23 cellular contexts compared by ENCODE assay signal in the genomic region with DNA sequence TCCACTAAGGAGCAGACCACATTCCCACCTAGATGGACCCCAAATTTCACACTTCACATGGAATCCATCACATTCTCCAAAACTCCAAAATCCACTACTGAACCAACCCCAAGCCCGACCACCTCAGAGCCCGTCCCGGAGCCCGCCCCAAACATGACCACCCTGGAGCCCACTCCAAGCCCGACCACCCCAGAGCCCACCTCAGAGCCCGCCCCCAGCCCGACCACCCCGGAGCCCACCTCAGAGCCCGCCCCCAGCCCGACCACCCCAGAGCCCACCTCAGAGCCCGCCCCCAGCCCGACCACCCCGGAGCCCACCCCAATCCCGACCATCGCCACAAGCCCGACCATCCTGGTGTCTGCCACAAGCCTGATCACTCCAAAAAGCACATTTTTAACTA. TPM values are rescaled to one million over a fixed set of nuclear protein-coding genes. Genes with fewer than 3 reads are reported as not detected.
DNase-seq lines count a peak whose midpoint lies in the region; ATAC-seq and TF ChIP-seq lines count a peak whose summit lies in the region.
"Had no signal": no experiment of that assay in that cellular context is flagged by ENCODE, and none has a peak within 500 bp of the region (broad histone marks: within the 10 kb centered on the region; RNA-seq: fewer than 3 reads in every experiment).

No MANE protein-coding gene starts in this region.

- H3K4me1 Mint-ChIP-seq in activated CD4-positive, alpha-beta T cell treated with anti-CD3 and anti-CD28 coated beads for 36 hours, result peaks cover 23% of the 10 kb centered on the region
- peaks cover 11% of the 10 kb centered on the region for H3K4me1 Mint-ChIP-seq in Calu3 (ENCODE audit: low read depth, unreplicated experiment)
- peaks cover 24% of the 10 kb centered on the region for H3K4me1 Mint-ChIP-seq in nephron progenitor cell

- peak overlapping the region; percentile 59 for H3K27ac Mint-ChIP-seq in activated CD4-positive, alpha-beta T cell treated with anti-CD3 and anti-CD28 coated beads for 36 hours
- peak overlapping the region; percentile 80 for H3K27ac Mint-ChIP-seq in Calu3 (ENCODE audit: unreplicated experiment)
- H3K27ac Mint-ChIP-seq in nephron progenitor cell, result peak overlapping the region; percentile 67
- H3K27ac Mint-ChIP-seq: CD8-positive, alpha-beta T cell had no signal

- peaks cover 28% of the 10 kb centered on the region for H3K36me3 ChIP-seq in adipocyte (ENCODE audit: control insufficient read depth, insufficient read depth, low read length, severe bottlenecking)

- no peak for ATAC-seq in activated CD4-positive, alpha-beta T cell treated with anti-CD3 and anti-CD28 coated beads for 36 hours
- no peak for ATAC-seq in GM19467 (IDR thresholded peaks at IDR 0.05; ENCODE audit: unreplicated experiment)
- ATAC-seq: CD8-positive, alpha-beta T cell had no signal

- CTCF ChIA-PET in activated CD4-positive, alpha-beta T cell treated with anti-CD3 and anti-CD28 coated beads for 36 hours (lab: Charles Lee), result interaction anchor here (1.0 kb wide), 1 partner anchor 9 kb away, joined by 3 read pairs; no protein-coding TSS in a partner anchor
- CTCF ChIA-PET in Calu3 (lab: Charles Lee), result interaction anchor here (1.0 kb wide), 2 partner anchors 24 to 34 kb away, joined by 4 to 6 read pairs; a partner anchor contains a TSS

- H3K36me3 Mint-ChIP-seq in activated CD4-positive, alpha-beta T cell treated with anti-CD3 and anti-CD28 coated beads for 36 hours (ENCODE audit: low read depth), result peaks cover 38% of the 10 kb centered on the region
- H3K36me3 Mint-ChIP-seq in Calu3 (ENCODE audit: insufficient read depth, unreplicated experiment), result peaks cover 21% of the 10 kb centered on the region
- peaks cover 26% of the 10 kb centered on the region for H3K36me3 Mint-ChIP-seq in nephron progenitor cell (ENCODE audit: low read depth)

- peaks cover 16% of the 10 kb centered on the region for H3K4me1 ChIP-seq in adipocyte (ENCODE audit: control insufficient read depth, insufficient read depth, low read length)

- peak overlapping the region; percentile 57 for H3K9ac ChIP-seq in adipocyte (ENCODE audit: low read length)

- TF ChIP-seq CTCF in Calu3 (IDR thresholded peaks at IDR 0.05; ENCODE audit: unreplicated experiment) (no peak), nephron progenitor cell (IDR thresholded peaks at IDR 0.05) (no peak)

- POLR2A ChIA-PET in activated CD4-positive, alpha-beta T cell treated with anti-CD3 and anti-CD28 coated beads for 36 hours (lab: Charles Lee), result interaction anchor here (0.6 kb wide), 1 partner anchor 12 kb away, joined by 3 read pairs; no protein-coding TSS in a partner anchor

- H3K9me3 Mint-ChIP-seq in activated CD4-positive, alpha-beta T cell treated with anti-CD3 and anti-CD28 coated beads for 36 hours (ENCODE audit: low read depth), result no peaks in the 10 kb centered on the region
- no peaks in the 10 kb centered on the region for H3K9me3 Mint-ChIP-seq in Calu3 (ENCODE audit: low read depth, unreplicated experiment)
- no peaks in the 10 kb centered on the region for H3K9me3 Mint-ChIP-seq in nephron progenitor cell
- H3K9me3 Mint-ChIP-seq: CD8-positive, alpha-beta T cell; H9; nephron had no signal

- no peak overlapping the region for H3K4me3 ChIP-seq in adipocyte (ENCODE audit: low read length)
- H3K4me3 ChIP-seq: A549, lung, prostate gland, upper lobe of right lung had no signal

- no peaks in the 10 kb centered on the region for H3K27me3 Mint-ChIP-seq in activated CD4-positive, alpha-beta T cell treated with anti-CD3 and anti-CD28 coated beads for 36 hours
- no peaks in the 10 kb centered on the region for H3K27me3 Mint-ChIP-seq in Calu3 (ENCODE audit: unreplicated experiment)
- peaks cover 8% of the 10 kb centered on the region for H3K27me3 Mint-ChIP-seq in nephron progenitor cell (ENCODE audit: low read depth, poor library complexity)

- no peaks in the 10 kb centered on the region for H3K27me3 ChIP-seq in adipocyte (replicated peaks; ENCODE audit: control insufficient read depth, insufficient read depth, low read length)
- H3K27me3 ChIP-seq: upper lobe of right lung had no signal

- DNase-seq in activated CD4-positive, alpha-beta T cell treated with anti-CD3 and anti-CD28 coated beads for 36 hours, result no peak
- DNase-seq in activated CD4-positive, alpha-beta T cell treated with anti-CD3 and anti-CD28 coated beads for 4 hours, result no peak
- DNase-seq in Calu3, result no peak
- no peak for DNase-seq in adipocyte (ENCODE audit: low read depth)
- no peak for DNase-seq in nephron progenitor cell
- DNase-seq in NCI-H1436 treated with DMSO at 0.1 percent for 48 hours (lab: John Stamatoyannopoulos, UW), result no peak
- DNase-seq in NCI-H2227 (lab: John Stamatoyannopoulos, UW; ENCODE audit: unreplicated experiment), result no peak
- DNase-seq: activated CD8-positive, alpha-beta memory T cell treated with anti-CD3 and anti-CD28 coated beads for 24 hours; activated effector memory CD4-positive, alpha-beta T cell treated with anti-CD3 and anti-CD28 coated beads, Interleukin-2, amount 50 U/mL, for 16 hours; NCI-H1092 treated with DMSO at 0.1 percent for 48 hours; NCI-H2171 treated with DMSO at 0.1 percent for 48 hours; stimulated activated CD4-positive, alpha-beta T cell treated with anti-CD3 and anti-CD28 coated beads, Interleukin-12 subunit alpha, Interleukin-12 subunit beta, amount 100 ng/mL, for 4 hours; stimulated activated naive CD4-positive, alpha-beta T cell treated with Interleukin-2 at 50 U/mL for 16 hours had no signal

- no peaks in the 10 kb centered on the region for H3K9me3 ChIP-seq in adipocyte (ENCODE audit: control insufficient read depth, low read length)
- H3K9me3 ChIP-seq: A549, prostate gland, upper lobe of right lung had no signal

- intact Hi-C loops in activated CD4-positive, alpha-beta T cell treated with anti-CD3 and anti-CD28 coated beads for 36 hours (cut with DNase I, micrococcal nuclease), result loop anchor here in 1 of 2 experiments (1.0 kb wide), 1 partner anchor 24 kb away; no protein-coding TSS in a partner anchor
- intact Hi-C loops in Calu3 (cut with micrococcal nuclease; ENCODE audit: unreplicated experiment), result no loop called here

- no TSS peak for BruUV-seq in Calu3 (replicated peaks; lab: Mats Ljungman, UMichigan)

- no peak overlapping the region for H3K4me3 Mint-ChIP-seq in activated CD4-positive, alpha-beta T cell treated with anti-CD3 and anti-CD28 coated beads for 36 hours
- peak overlapping the region; percentile 24 for H3K4me3 Mint-ChIP-seq in Calu3 (ENCODE audit: low read depth, unreplicated experiment)
- H3K4me3 Mint-ChIP-seq in nephron progenitor cell, result no peak overlapping the region
- H3K4me3 Mint-ChIP-seq: CD8-positive, alpha-beta T cell had no signal

RNA-seq across cellular contexts. Expression of a gene that starts 1.6 kb away (rescaled TPM):
- not detected for total RNA-seq in activated CD4-positive, alpha-beta T cell treated with anti-CD3 and anti-CD28 coated beads for 36 hours
- not detected in 2 replicates for total RNA-seq in Calu3 (2022)
- total RNA-seq: CD8-positive, alpha-beta T cell; dermis microvascular lymphatic vessel endothelial cell; glomerular endothelial cell; H9; prostate gland had no signal

RNA-seq across cellular contexts. Expression of a gene that starts 6.2 kb away (rescaled TPM):
- 10 to 100 TPM; 74.2 to 77.9 TPM for total RNA-seq in activated CD4-positive, alpha-beta T cell treated with anti-CD3 and anti-CD28 coated beads for 36 hours
- total RNA-seq in Calu3 (2022), result 37.7 and 38.4 TPM in 2 replicates

RNA-seq across cellular contexts. Expression of a gene that starts 6.4 kb away (rescaled TPM):
- 100 to 1,000 TPM; 147 to 189 TPM for total RNA-seq in activated CD4-positive, alpha-beta T cell treated with anti-CD3 and anti-CD28 coated beads for 36 hours
- total RNA-seq in Calu3 (2022), result 65.2 and 77.0 TPM in 2 replicates

RNA-seq across cellular contexts. Expression of a gene that starts 14.7 kb away (rescaled TPM):
- total RNA-seq in activated CD4-positive, alpha-beta T cell treated with anti-CD3 and anti-CD28 coated beads for 36 hours, result 1,000 to 10,000 TPM; 1,809 to 1,911 TPM
- 580 and 605 TPM in 2 replicates for total RNA-seq in Calu3 (2022)

RNA-seq across cellular contexts. Expression of a gene that starts 17.3 kb away (rescaled TPM):
- total RNA-seq in activated CD4-positive, alpha-beta T cell treated with anti-CD3 and anti-CD28 coated beads for 36 hours, result 10 to 100 TPM; 32.0 to 32.9 TPM
- 12.3 and 12.9 TPM in 2 replicates for total RNA-seq in Calu3 (2022)
